ENCODE assay signal across 1 cellular context in the genomic region with DNA sequence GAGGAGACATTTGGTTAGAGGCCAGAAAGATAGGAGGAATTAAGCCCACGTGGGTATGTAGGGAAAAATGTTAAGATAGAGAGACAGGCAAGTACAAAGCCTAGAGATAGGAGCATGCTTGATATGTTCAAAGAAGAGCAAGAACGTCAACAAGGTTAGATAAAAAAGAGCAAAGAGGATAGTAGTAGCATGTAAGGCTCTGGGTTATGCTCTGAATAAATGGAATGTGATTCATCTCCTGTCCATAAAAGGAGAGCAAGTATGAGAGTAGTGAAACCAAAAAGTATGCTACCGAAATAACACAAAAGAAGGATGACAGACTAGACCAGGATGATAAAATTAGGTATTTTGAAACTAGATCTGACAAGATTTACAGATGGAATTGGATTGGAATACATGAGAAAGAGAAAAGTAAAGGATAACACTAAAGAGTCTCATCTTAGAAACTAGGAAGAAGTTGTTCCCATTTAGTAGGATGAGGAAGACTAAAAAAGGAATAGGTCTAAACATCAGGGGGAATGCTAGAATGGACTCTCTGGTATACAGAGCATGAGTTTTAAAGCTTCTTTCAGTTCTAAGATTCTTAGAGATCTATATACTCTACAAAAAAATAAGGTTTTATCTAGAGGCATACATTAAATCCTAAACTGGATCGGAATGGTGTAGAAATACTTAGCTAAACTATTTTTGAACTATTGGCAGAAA.
TF ChIP-seq lines count a peak whose summit lies in the region.

No MANE protein-coding gene starts in this region.

TF ChIP-seq in HepG2, 621 proteins besides CTCF, POLR2A, EP300 and RAD21 (continued from another document):
- TF ChIP-seq KIAA2018 (CRISPR knock-in tag; IDR thresholded peaks at IDR 0.05; ENCODE audit: borderline replicate concordance) = no peak
- no peak for TF ChIP-seq ZKSCAN5 (CRISPR knock-in tag; IDR thresholded peaks at IDR 0.05)
- TF ChIP-seq GATAD2A (CRISPR knock-in tag; IDR thresholded peaks at IDR 0.05) = no peak
- no peak for TF ChIP-seq ZKSCAN1 (IDR thresholded peaks at IDR 0.05; ENCODE audit: low read length)
- TF ChIP-seq, protein P1, sequence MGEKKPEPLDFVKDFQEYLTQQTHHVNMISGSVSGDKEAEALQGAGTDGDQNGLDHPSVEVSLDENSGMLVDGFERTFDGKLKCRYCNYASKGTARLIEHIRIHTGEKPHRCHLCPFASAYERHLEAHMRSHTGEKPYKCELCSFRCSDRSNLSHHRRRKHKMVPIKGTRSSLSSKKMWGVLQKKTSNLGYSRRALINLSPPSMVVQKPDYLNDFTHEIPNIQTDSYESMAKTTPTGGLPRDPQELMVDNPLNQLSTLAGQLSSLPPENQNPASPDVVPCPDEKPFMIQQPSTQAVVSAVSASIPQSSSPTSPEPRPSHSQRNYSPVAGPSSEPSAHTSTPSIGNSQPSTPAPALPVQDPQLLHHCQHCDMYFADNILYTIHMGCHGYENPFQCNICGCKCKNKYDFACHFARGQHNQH (CRISPR knock-in tag; IDR thresholded peaks at IDR 0.05) = no peak
- TF ChIP-seq ZBTB49 (CRISPR knock-in tag; IDR thresholded peaks at IDR 0.05; ENCODE audit: borderline replicate concordance) = no peak
